Comparison of ENCODE assay signal across 8 cellular contexts in genomic region chr3:100260685-100261480, GRCh38. TPM values are rescaled to one million over a fixed set of nuclear protein-coding genes. Genes with fewer than 3 reads are reported as not detected.
DNase-seq lines count a peak whose midpoint lies in the region; ATAC-seq and FAIRE-seq lines count a peak whose summit lies in the region.

Gene TBC1D23 (plus strand): TSS chr3:100260992. CDS start chr3:100261019, 27 bp downstream.

- DNase-seq in DMS79 treated with DMSO at 0.1 percent for 48 hours (lab: John Stamatoyannopoulos, UW) (peak; percentile 98), Karpas-422 (peak; percentile 99), RCC 7860 (ENCODE audit: low spot score) (peak; percentile 98)
- DNase-seq in activated T-cell treated with anti-CD3 and anti-CD28 coated beads, Interleukin-2, amount 50 U/mL, for 72 hours = peak; percentile 97 to 98
- peak; percentile 95 for DNase-seq in stimulated activated CD8-positive, alpha-beta memory T cell treated with anti-CD3 and anti-CD28 coated beads, Interleukin-7, amount 100 ng/mL, for 24 hours (ENCODE audit: low read depth)

- H3K27me3 ChIP-seq in Karpas-422 (ENCODE audit: low read length) = no peaks in the 10 kb centered on the region
- no peaks in the 10 kb centered on the region for H3K27me3 ChIP-seq in muscle layer of colon (ENCODE audit: control insufficient read depth in 1 of 2, insufficient read depth in 2 of 2, low read length in 2 of 2)

- no peaks in the 10 kb centered on the region for H3K9me3 ChIP-seq in Karpas-422 (ENCODE audit: low read length)
- H3K9me3 ChIP-seq in muscle layer of colon (ENCODE audit: low read length) = no peaks in the 10 kb centered on the region

- H3K4me2 ChIP-seq in Karpas-422 (ENCODE audit: low read depth, low read length, poor library complexity, severe bottlenecking) = peak within 1 kb of the TSS; percentile 78

- H3K79me2 ChIP-seq in Karpas-422 (ENCODE audit: low read length) = peaks cover 31% of the 10 kb centered on the region

- H3K9me3 Mint-ChIP-seq in activated T-cell treated with anti-CD3 and anti-CD28 coated beads, Interleukin-2, amount 50 U/mL, for 72 hours = no peaks in the 10 kb centered on the region

- peaks cover 16% of the 10 kb centered on the region for H3K4me1 ChIP-seq in Karpas-422 (ENCODE audit: low read length)
- H3K4me1 ChIP-seq in muscle layer of colon (ENCODE audit: insufficient read depth, low read length) = peaks cover 27% of the 10 kb centered on the region

- no peaks in the 10 kb centered on the region for H3K27me3 Mint-ChIP-seq in activated T-cell treated with anti-CD3 and anti-CD28 coated beads, Interleukin-2, amount 50 U/mL, for 72 hours (ENCODE audit: low read depth)

- H2AFZ ChIP-seq in Karpas-422 (ENCODE audit: low read length) = peak within 1 kb of the TSS; percentile 89

- peaks cover 4% of the 10 kb centered on the region; the same call in 1 of the 2 replicates for H4K20me1 ChIP-seq in Karpas-422 (ENCODE audit: insufficient read depth, low read depth, low read length)

- peak within 1 kb of the TSS; percentile 84 for H3K9ac ChIP-seq in Karpas-422 (ENCODE audit: low read length)
- peak within 1 kb of the TSS; percentile 89 for H3K9ac ChIP-seq in muscle layer of colon (ENCODE audit: low read length)

- H3K9me2 ChIP-seq in Karpas-422 (replicated peaks; ENCODE audit: insufficient read depth, low read length) = no peaks in the 10 kb centered on the region

- H3K36me3 Mint-ChIP-seq in activated T-cell treated with anti-CD3 and anti-CD28 coated beads, Interleukin-2, amount 50 U/mL, for 72 hours (ENCODE audit: insufficient read depth in 2 of 2) = no peaks in the 10 kb centered on the region

- peak within 1 kb of the TSS; percentile 92 for H3K4me3 ChIP-seq in Karpas-422 (ENCODE audit: low read length)
- peak within 1 kb of the TSS; percentile 68 to 82 for H3K4me3 ChIP-seq in muscle layer of colon (ENCODE audit: low read depth in 1 of 2, low read length in 2 of 2)

- peak within 1 kb of the TSS; percentile 99 for H3K27ac Mint-ChIP-seq in activated T-cell treated with anti-CD3 and anti-CD28 coated beads, Interleukin-2, amount 50 U/mL, for 72 hours

- H3K27ac ChIP-seq in Karpas-422 (ENCODE audit: low read length) = no peak within 1 kb of the TSS
- H3K27ac ChIP-seq in muscle layer of colon (ENCODE audit: low read depth, low read length) = peak within 1 kb of the TSS; percentile 84

- FAIRE-seq in RCC 7860 (lab: Jason Lieb, UNC) = peak; percentile 96

- H3K36me3 ChIP-seq in Karpas-422 (ENCODE audit: insufficient read depth, low read length) (no peaks in the 10 kb centered on the region), muscle layer of colon (ENCODE audit: insufficient read depth, low read length) (no peaks in the 10 kb centered on the region)

- peak; percentile 100 for ATAC-seq in GM21825 (IDR thresholded peaks at IDR 0.05; ENCODE audit: unreplicated experiment)
- ATAC-seq in activated T-cell treated with anti-CD3 and anti-CD28 coated beads, Interleukin-2, amount 50 U/mL, for 72 hours (replicated peaks in 1 of 2) = peak; percentile 99 to 100
- peak; percentile 100 for ATAC-seq in esophagus mucosa

- H3K4me1 Mint-ChIP-seq in activated T-cell treated with anti-CD3 and anti-CD28 coated beads, Interleukin-2, amount 50 U/mL, for 72 hours (ENCODE audit: low read depth) = peaks cover 62% of the 10 kb centered on the region

- peak within 1 kb of the TSS; percentile 85 to 93 for H3K4me3 Mint-ChIP-seq in activated T-cell treated with anti-CD3 and anti-CD28 coated beads, Interleukin-2, amount 50 U/mL, for 72 hours

RNA-seq across cellular contexts. Expression of gene TBC1D23, which starts in this region (rescaled TPM):
- total RNA-seq in Karpas-422 (2014; rRNA removed; shearing (Covaris generic); ENCODE audit: low replicate concordance) = 8.3 and 20.6 TPM in 2 replicates
- 10 to 100 TPM; 26.0 to 27.5 TPM for total RNA-seq in activated T-cell treated with anti-CD3 and anti-CD28 coated beads, Interleukin-2, amount 50 U/mL, for 72 hours
- total RNA-seq in esophagus mucosa = 25.1 TPM
